25 cellular contexts compared by ENCODE assay signal in the genomic region with DNA sequence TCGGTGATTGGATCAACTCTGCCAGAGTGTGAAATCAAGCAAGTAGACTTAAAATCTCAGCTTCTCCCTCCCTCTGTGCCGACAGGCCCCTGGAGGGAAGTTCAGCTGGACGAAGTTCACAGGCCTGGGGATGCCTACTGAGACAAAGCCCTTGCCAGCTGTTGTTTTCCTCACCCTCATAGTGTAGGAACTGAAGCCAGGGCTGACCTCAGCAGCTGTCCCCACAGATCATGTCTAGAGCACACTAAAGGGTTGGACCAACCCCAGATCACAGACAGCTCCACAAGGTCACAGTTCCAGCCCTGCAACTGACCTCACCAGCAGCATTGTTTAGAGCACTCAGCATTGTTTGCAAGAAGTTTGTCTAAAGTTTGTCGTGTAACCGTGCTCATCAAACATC.
DNase-seq lines count a peak whose midpoint lies in the region.
"Had no signal": no experiment of that assay in that cellular context is flagged by ENCODE, and none has a peak within 500 bp of the region (broad histone marks: within the 10 kb centered on the region; RNA-seq: fewer than 3 reads in every experiment).

No MANE protein-coding gene starts in this region.

- no peak overlapping the region for H3K4me3 ChIP-seq in skeletal muscle cell (ENCODE audit: low read depth, low read length)
- H3K4me3 ChIP-seq: GM12878, PC-9, prostate gland, thoracic aorta had no signal

- DNase-seq in LHCN-M2 (ENCODE audit: low read depth) (peak; percentile 99), globus pallidus (ENCODE audit: low spot score) (peak; percentile 75), myocyte (ENCODE audit: low read depth) (peak; percentile 99), skeletal muscle cell (ENCODE audit: low read depth) (peak; percentile 64), NCI-H82 (lab: John Stamatoyannopoulos, UW) (no peak), HT-29 (ENCODE audit: low spot score) (no peak)
- DNase-seq in activated effector memory CD4-positive, alpha-beta T cell treated with anti-CD3 and anti-CD28 coated beads, Interleukin-2, amount 50 U/mL, for 16 hours = no peak
- DNase-seq: activated CD4-positive, alpha-beta memory T cell treated with anti-CD3 and anti-CD28 coated beads for 36 hours; activated CD4-positive, alpha-beta T cell treated with anti-CD3 and anti-CD28 coated beads for 1 hour; activated naive CD4-positive, alpha-beta T cell; activated T-cell treated with anti-CD3 and anti-CD28 coated beads, Interleukin-2, amount 50 U/mL, for 72 hours; BE2C; CD8-positive, alpha-beta T cell; DMS153; H7; KG1; left colon; NCI-H2029; NCI-H510A treated with DMSO at 0.1 percent for 48 hours; PC-9; SHP77; stimulated activated CD4-positive, alpha-beta T cell treated with anti-CD3 and anti-CD28 coated beads, Interleukin-1b, Interleukin-23, amount 100 ng/mL, for 48 hours had no signal

Comparison
In these comparisons a context has a peak if more than half of its experiments do, and no peak if none do; other contexts are left out.
1. DNase-seq: peak in LHCN-M2 (single experiment), globus pallidus (single experiment), myocyte (single experiment) and skeletal muscle cell (single experiment); none in activated effector memory CD4-positive, alpha-beta T cell treated with anti-CD3 and anti-CD28 coated beads, Interleukin-2, amount 50 U/mL, for 16 hours (single experiment), NCI-H82 (single experiment) and HT-29 (single experiment).